In genomic region chr11:20034941-20035340, GRCh38 we compare ENCODE assay signal across 2 cellular contexts.
TF ChIP-seq lines count a peak whose summit lies in the region.

No MANE protein-coding gene starts in this region.

TF ChIP-seq in A549, 52 proteins besides CTCF, POLR2A, EP300 and RAD21:
- TF ChIP-seq MAZ (IDR thresholded peaks at IDR 0.05; ENCODE audit: borderline replicate concordance, low read depth, low read length), result no peak
- TF ChIP-seq, protein P1, sequence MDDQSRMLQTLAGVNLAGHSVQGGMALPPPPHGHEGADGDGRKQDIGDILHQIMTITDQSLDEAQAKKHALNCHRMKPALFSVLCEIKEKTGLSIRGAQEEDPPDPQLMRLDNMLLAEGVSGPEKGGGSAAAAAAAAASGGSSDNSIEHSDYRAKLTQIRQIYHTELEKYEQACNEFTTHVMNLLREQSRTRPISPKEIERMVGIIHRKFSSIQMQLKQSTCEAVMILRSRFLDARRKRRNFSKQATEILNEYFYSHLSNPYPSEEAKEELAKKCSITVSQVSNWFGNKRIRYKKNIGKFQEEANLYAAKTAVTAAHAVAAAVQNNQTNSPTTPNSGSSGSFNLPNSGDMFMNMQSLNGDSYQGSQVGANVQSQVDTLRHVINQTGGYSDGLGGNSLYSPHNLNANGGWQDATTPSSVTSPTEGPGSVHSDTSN (IDR thresholded peaks at IDR 0.05), result no peak
- TF ChIP-seq, protein P2, sequence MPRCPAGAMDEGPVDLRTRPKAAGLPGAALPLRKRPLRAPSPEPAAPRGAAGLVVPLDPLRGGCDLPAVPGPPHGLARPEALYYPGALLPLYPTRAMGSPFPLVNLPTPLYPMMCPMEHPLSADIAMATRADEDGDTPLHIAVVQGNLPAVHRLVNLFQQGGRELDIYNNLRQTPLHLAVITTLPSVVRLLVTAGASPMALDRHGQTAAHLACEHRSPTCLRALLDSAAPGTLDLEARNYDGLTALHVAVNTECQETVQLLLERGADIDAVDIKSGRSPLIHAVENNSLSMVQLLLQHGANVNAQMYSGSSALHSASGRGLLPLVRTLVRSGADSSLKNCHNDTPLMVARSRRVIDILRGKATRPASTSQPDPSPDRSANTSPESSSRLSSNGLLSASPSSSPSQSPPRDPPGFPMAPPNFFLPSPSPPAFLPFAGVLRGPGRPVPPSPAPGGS (IDR thresholded peaks at IDR 0.05), result no peak
- no peak for TF ChIP-seq ZSCAN20 (CRISPR knock-in tag; IDR thresholded peaks at IDR 0.05)
- TF ChIP-seq, protein P3, sequence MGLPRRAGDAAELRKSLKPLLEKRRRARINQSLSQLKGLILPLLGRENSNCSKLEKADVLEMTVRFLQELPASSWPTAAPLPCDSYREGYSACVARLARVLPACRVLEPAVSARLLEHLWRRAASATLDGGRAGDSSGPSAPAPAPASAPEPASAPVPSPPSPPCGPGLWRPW (IDR thresholded peaks at IDR 0.05), result no peak
- TF ChIP-seq FOSL2 (IDR thresholded peaks at IDR 0.05), result no peak
- TF ChIP-seq FOSL2 (CRISPR knock-in tag; IDR thresholded peaks at IDR 0.05), result no peak
- TF ChIP-seq NPAS2 (CRISPR knock-in tag; IDR thresholded peaks at IDR 0.05; ENCODE audit: borderline replicate concordance), result no peak
- TF ChIP-seq REST (IDR thresholded peaks at IDR 0.05), result no peak
- no peak for TF ChIP-seq FOXS1 (CRISPR knock-in tag; IDR thresholded peaks at IDR 0.05)
- TF ChIP-seq MYC (IDR thresholded peaks at IDR 0.05; ENCODE audit: borderline replicate concordance, low read length), result no peak
- no peak for TF ChIP-seq ZFP36 (IDR thresholded peaks at IDR 0.05; ENCODE audit: borderline replicate concordance, partially characterized antibody)
- TF ChIP-seq ZNF302 (CRISPR knock-in tag; IDR thresholded peaks at IDR 0.05), result no peak
- TF ChIP-seq NR3C1 (IDR thresholded peaks at IDR 0.05), result no peak
- no peak for TF ChIP-seq RFX5 (IDR thresholded peaks at IDR 0.05)
- TF ChIP-seq, protein P4, sequence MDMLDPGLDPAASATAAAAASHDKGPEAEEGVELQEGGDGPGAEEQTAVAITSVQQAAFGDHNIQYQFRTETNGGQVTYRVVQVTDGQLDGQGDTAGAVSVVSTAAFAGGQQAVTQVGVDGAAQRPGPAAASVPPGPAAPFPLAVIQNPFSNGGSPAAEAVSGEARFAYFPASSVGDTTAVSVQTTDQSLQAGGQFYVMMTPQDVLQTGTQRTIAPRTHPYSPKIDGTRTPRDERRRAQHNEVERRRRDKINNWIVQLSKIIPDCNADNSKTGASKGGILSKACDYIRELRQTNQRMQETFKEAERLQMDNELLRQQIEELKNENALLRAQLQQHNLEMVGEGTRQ (IDR thresholded peaks at IDR 0.05), result no peak
- TF ChIP-seq ATOH8 (CRISPR knock-in tag; IDR thresholded peaks at IDR 0.05; ENCODE audit: low read depth), result no peak
- TF ChIP-seq MAFK (IDR thresholded peaks at IDR 0.05; ENCODE audit: partially characterized antibody), result no peak
- no peak for TF ChIP-seq SMC3 (IDR thresholded peaks at IDR 0.05)

TF ChIP-seq in IMR-90, 13 proteins besides CTCF, POLR2A, EP300 and RAD21:
- no peak for TF ChIP-seq FOS (IDR thresholded peaks at IDR 0.05; ENCODE audit: low read depth, low read length)
- TF ChIP-seq CHD1 (IDR thresholded peaks at IDR 0.05; ENCODE audit: low read depth, low read length), result no peak
- TF ChIP-seq BHLHE40 (IDR thresholded peaks at IDR 0.05; ENCODE audit: low read depth, low read length), result no peak
- no peak for TF ChIP-seq MAZ (IDR thresholded peaks at IDR 0.05; ENCODE audit: borderline replicate concordance, low read depth, low read length)
- TF ChIP-seq RCOR1 (IDR thresholded peaks at IDR 0.05; ENCODE audit: insufficient replicate concordance, low read length), result no peak
- no peak for TF ChIP-seq SMC3 (IDR thresholded peaks at IDR 0.05; ENCODE audit: low read depth, low read length)
- TF ChIP-seq MXI1 (IDR thresholded peaks at IDR 0.05; ENCODE audit: borderline replicate concordance, low read depth, low read length), result no peak
- TF ChIP-seq MAFK (IDR thresholded peaks at IDR 0.05; ENCODE audit: low read depth, low read length), result no peak
- TF ChIP-seq CEBPB (IDR thresholded peaks at IDR 0.05; ENCODE audit: low read depth, low read length), result no peak
- no peak for TF ChIP-seq RFX5 (IDR thresholded peaks at IDR 0.05; ENCODE audit: low read depth, low read length)
- TF ChIP-seq NFE2L2 (IDR thresholded peaks at IDR 0.05; ENCODE audit: low read depth, low read length), result no peak
- TF ChIP-seq, protein P5, sequence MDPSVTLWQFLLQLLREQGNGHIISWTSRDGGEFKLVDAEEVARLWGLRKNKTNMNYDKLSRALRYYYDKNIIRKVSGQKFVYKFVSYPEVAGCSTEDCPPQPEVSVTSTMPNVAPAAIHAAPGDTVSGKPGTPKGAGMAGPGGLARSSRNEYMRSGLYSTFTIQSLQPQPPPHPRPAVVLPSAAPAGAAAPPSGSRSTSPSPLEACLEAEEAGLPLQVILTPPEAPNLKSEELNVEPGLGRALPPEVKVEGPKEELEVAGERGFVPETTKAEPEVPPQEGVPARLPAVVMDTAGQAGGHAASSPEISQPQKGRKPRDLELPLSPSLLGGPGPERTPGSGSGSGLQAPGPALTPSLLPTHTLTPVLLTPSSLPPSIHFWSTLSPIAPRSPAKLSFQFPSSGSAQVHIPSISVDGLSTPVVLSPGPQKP (IDR thresholded peaks at IDR 0.05; ENCODE audit: borderline replicate concordance, low read depth, low read length), result no peak
- TF ChIP-seq, protein P4 (IDR thresholded peaks at IDR 0.05; ENCODE audit: low read depth, low read length), result no peak
